1 cellular context compared by ENCODE assay signal in the genomic region with DNA sequence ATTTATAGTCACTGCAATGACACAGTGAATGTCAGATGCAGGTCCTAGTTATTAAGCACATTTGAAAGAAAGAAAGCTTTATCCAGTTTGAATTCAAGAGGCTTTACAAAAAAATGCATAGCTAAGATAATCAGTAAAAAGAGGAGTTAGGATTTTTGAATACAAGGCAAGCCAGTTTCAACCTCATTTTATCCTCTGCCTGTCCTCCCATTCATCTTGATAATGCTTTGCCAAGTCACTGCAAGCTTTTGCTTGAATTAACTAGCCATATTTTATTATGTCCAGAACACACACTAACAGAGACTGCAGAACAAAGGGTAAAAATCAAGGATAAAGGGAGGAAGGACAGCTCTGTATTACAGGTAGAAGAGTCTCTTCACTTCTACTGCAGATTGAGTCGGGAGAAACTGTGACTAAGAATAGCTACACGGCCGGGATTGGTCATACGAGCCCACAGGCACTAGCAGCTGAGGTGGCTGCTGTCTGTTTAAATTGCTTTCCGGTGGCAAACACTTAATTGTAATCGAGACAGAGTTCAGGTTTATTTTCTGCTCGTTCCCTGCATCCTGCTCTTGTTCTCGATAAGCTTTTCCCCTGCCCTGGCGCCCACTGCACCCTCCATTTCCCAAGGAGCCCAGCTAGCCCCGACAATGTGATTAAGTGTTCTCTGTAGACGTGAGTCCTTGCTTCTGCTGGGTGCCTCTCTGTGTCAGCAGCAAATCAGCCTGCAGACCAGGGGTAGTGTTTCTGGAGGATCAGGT.
TF ChIP-seq lines count a peak whose summit lies in the region.

No MANE protein-coding gene starts in this region.

TF ChIP-seq in H1, 55 proteins besides CTCF, POLR2A, EP300 and RAD21:
- TF ChIP-seq, protein P1, sequence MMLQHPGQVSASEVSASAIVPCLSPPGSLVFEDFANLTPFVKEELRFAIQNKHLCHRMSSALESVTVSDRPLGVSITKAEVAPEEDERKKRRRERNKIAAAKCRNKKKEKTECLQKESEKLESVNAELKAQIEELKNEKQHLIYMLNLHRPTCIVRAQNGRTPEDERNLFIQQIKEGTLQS (IDR thresholded peaks at IDR 0.05; ENCODE audit: insufficient read depth, low read depth, low read length) = no peak
- TF ChIP-seq RXRA (IDR thresholded peaks at IDR 0.05; ENCODE audit: insufficient read depth, low read depth, low read length) (no peak), SRF (IDR thresholded peaks at IDR 0.05; ENCODE audit: low read depth, low read length) (no peak), CBX5 (IDR thresholded peaks at IDR 0.05; ENCODE audit: low read depth, low read length) (no peak), KDM1A (IDR thresholded peaks at IDR 0.05; ENCODE audit: borderline replicate concordance, low read length) (no peak), NRF1 (IDR thresholded peaks at IDR 0.05; ENCODE audit: low read depth, low read length) (no peak), SIX5 (IDR thresholded peaks at IDR 0.05; ENCODE audit: low read depth, low read length) (no peak), PHF8 (conservative IDR thresholded peaks at IDR 0.05; ENCODE audit: low read depth, low read length) (no peak), TBP (IDR thresholded peaks at IDR 0.05; ENCODE audit: low read depth, low read length) (no peak), CBX8 (IDR thresholded peaks at IDR 0.05; ENCODE audit: borderline replicate concordance, low read depth, low read length) (no peak), RNF2 (IDR thresholded peaks at IDR 0.05; ENCODE audit: borderline replicate concordance, low read depth, low read length, missing control alignments, poor library complexity, severe bottlenecking) (no peak), RFX5 (IDR thresholded peaks at IDR 0.05; ENCODE audit: borderline replicate concordance, low read depth, low read length) (no peak), JUND (IDR thresholded peaks at IDR 0.05; ENCODE audit: low read length) (no peak), HDAC2 (IDR thresholded peaks at IDR 0.05; ENCODE audit: borderline replicate concordance in 1 of 2, low read depth in 2 of 2, low read length in 2 of 2) (no peak), BACH1 (IDR thresholded peaks at IDR 0.05; ENCODE audit: low read length) (no peak), CTBP2 (IDR thresholded peaks at IDR 0.05; ENCODE audit: borderline replicate concordance, insufficient read depth, insufficient read length, low read length) (no peak), HDAC6 (IDR thresholded peaks at IDR 0.05; ENCODE audit: low read depth, low read length) (no peak)
